Comparison of ENCODE assay signal across 9 cellular contexts in genomic region chr17:6663200-6663599, GRCh38. TPM values are rescaled to one million over a fixed set of nuclear protein-coding genes. Genes with fewer than 3 reads are reported as not detected.
"Had no signal": no experiment of that assay in that cellular context is flagged by ENCODE, and none has a peak within 500 bp of the region (broad histone marks: within the 10 kb centered on the region; RNA-seq: fewer than 3 reads in every experiment).

No MANE protein-coding gene starts in this region.

RNA-seq across cellular contexts. Expression of gene MED31, which starts 11.8 kb away (rescaled TPM):
- total RNA-seq: ascending aorta had no signal

RNA-seq across cellular contexts. Expression of gene SLC13A5, which starts 50.0 kb away (rescaled TPM):
- total RNA-seq: activated naive CD4-positive, alpha-beta T cell treated with anti-CD3 and anti-CD28 coated beads for 36 hours; activated naive CD4-positive, alpha-beta T cell treated with anti-CD3 and anti-CD28 coated beads, Interleukin-2, amount 50 U/mL, for 72 hours; activated naive CD8-positive, alpha-beta T cell treated with anti-CD3 and anti-CD28 coated beads for 36 hours; activated naive CD8-positive, alpha-beta T cell treated with anti-CD3 and anti-CD28 coated beads, Interleukin-2, amount 10 ng/mL, durations not matched to agents 7 days and 5 days; activated T-helper 1 cell treated with anti-CD3 and anti-CD28 coated beads, Interleukin-12 subunit alpha, Interleukin-12 subunit beta, Interleukin-2, Interleukin-4 antibody, amounts not matched to agents 30 ng/mL and 10 ng/mL and 1 ng/mL, durations not matched to agents 14 hours and 24 hours and 36 hours; activated T-helper 17 cell treated with anti-CD3 and anti-CD28 coated beads, Interleukin-2, amount 50 U/mL, for 72 hours; activated T-helper 2 cell treated with anti-CD3 and anti-CD28 coated beads, Interferon-gamma antibody, Interleukin-2, Interleukin-4, amounts not matched to agents 10 μg/mL and 5 μg/mL and 100 μg/mL, durations not matched to agents 14 hours and 24 hours and 36 hours; body of pancreas had no signal
